Comparison of ENCODE assay signal across 1 cellular context in genomic region chr11:349270-349954, GRCh38.
TF ChIP-seq lines count a peak whose summit lies in the region.
"Not testable (repeated sequence)": the region's sequence is repeated elsewhere in the genome, so short reads cannot be mapped to it uniquely, and the experiment has no call there.

No MANE protein-coding gene starts in this region.

TF ChIP-seq in K562, 482 proteins besides CTCF, POLR2A, EP300 and RAD21 (continues in another document):
- TF ChIP-seq CBX1 (IDR thresholded peaks at IDR 0.05; ENCODE audit: low read depth) (peak; percentile 58; the same call in 1 of the 2 replicates), E2F6 (IDR thresholded peaks at IDR 0.05; ENCODE audit: borderline replicate concordance in 1 of 2, extremely low read depth in 1 of 2, insufficient read depth in 1 of 2, insufficient read length in 1 of 2, low read depth in 1 of 2, low read length in 1 of 2, poor library complexity in 1 of 2, severe bottlenecking in 1 of 2) (peak in 1 of 2 experiments; percentile 10), NR2C1 (IDR thresholded peaks at IDR 0.05) (peak; percentile 36; the same call in 1 of the 2 replicates), ATF4 (CRISPR knock-in tag; IDR thresholded peaks at IDR 0.05) (peak; percentile 26; the same call in 1 of the 2 replicates), CC2D1A (IDR thresholded peaks at IDR 0.05) (peak; percentile 35; the same call in 1 of the 2 replicates), RBFOX2 (IDR thresholded peaks at IDR 0.05; ENCODE audit: low read depth, low read length) (0 out of 2 replicates have a peak, but pooled peaks have one; percentile 26), JUND (tag; IDR thresholded peaks at IDR 0.05; ENCODE audit: borderline replicate concordance, low read depth, low read length) (peak; percentile 55; the same call in 1 of the 3 replicates), ZNF740 (CRISPR knock-in tag; IDR thresholded peaks at IDR 0.05) (peak; percentile 94), ZNF740 (tag; IDR thresholded peaks at IDR 0.05) (peak in 1 of 2 experiments; percentile 79; a peak in 1 of 4 replicates), MECOM (CRISPR knock-in tag; IDR thresholded peaks at IDR 0.05) (peak; percentile 66; the same call in 1 of the 2 replicates), ADNP (tag; IDR thresholded peaks at IDR 0.05) (peak; percentile 64; the same call in 1 of the 2 replicates), ZNF592 (IDR thresholded peaks at IDR 0.05) (peak; percentile 39), PHF20 (IDR thresholded peaks at IDR 0.05; ENCODE audit: partially characterized antibody) (peak; percentile 61), MLLT1 (IDR thresholded peaks at IDR 0.05) (peak in 1 of 2 experiments; percentile 43; a peak in 1 of 4 replicates), ZNF395 (CRISPR knock-in tag; IDR thresholded peaks at IDR 0.05) (0 out of 2 replicates have a peak, but pooled peaks have one; percentile 12), MAX (CRISPR knock-in tag; IDR thresholded peaks at IDR 0.05) (peak; percentile 58; the same call in 1 of the 2 replicates), MGA (IDR thresholded peaks at IDR 0.05) (peak; percentile 66), CXXC5 (CRISPR knock-in tag; IDR thresholded peaks at IDR 0.05) (peak; percentile 40; the same call in 1 of the 2 replicates), USF1 (CRISPR knock-in tag; IDR thresholded peaks at IDR 0.05) (peak; percentile 25; the same call in 1 of the 2 replicates), YY1 (IDR thresholded peaks at IDR 0.05; ENCODE audit: borderline replicate concordance in 1 of 3, control insufficient read depth in 1 of 3, extremely low read depth in 1 of 3, insufficient read depth in 3 of 3, insufficient read length in 1 of 3, insufficient replicate concordance in 2 of 3, low read depth in 1 of 3, low read length in 2 of 3) (peak in 1 of 3 experiments; percentile 68), DMBX1 (CRISPR knock-in tag; IDR thresholded peaks at IDR 0.05; ENCODE audit: borderline replicate concordance) (0 out of 2 replicates have a peak, but pooled peaks have one; percentile 33), ZBTB26 (CRISPR knock-in tag; IDR thresholded peaks at IDR 0.05) (0 out of 2 replicates have a peak, but pooled peaks have one; percentile 36)
- TF ChIP-seq NR2C1 (tag; IDR thresholded peaks at IDR 0.05); JUND (IDR thresholded peaks at IDR 0.05; ENCODE audit: borderline replicate concordance, low read depth, low read length): not testable (repeated sequence)
